In the genomic region with DNA sequence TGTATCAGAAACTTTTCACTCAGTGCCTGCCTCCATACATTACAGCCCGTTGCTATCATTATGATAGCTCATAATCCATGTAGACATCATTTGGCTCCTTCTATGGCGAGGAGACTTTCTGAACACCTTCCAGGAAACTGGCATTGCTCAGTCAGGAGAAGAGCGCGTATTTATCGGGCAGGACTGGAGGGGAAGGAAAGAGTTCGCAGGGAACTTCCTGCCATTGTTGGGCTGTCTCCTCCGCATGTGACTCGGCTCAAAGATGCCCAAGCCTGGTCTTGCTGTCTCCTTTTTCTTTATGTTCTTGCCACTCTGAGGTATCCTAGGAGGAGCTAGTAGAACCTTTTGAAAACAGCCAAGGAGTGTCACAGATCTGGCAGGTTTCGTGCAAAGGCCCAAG, we compare ENCODE assay signal across 17 cellular contexts.
A peak's percentile ranks its signal among the peaks of the same experiment; 100 is the strongest.
DNase-seq lines count a peak whose midpoint lies in the region; ATAC-seq, FAIRE-seq and TF ChIP-seq lines count a peak whose summit lies in the region.
"Had no signal": no experiment of that assay in that cellular context is flagged by ENCODE, and none has a peak within 500 bp of the region (broad histone marks: within the 10 kb centered on the region; RNA-seq: fewer than 3 reads in every experiment).

No MANE protein-coding gene starts in this region.

- no peak overlapping the region for H3K4me3 Mint-ChIP-seq in endothelial cell (ENCODE audit: unreplicated experiment)
- H3K4me3 Mint-ChIP-seq: CD14-positive monocyte; CD4-positive, alpha-beta memory T cell; H9 had no signal

- H3K9me3 ChIP-seq in spleen = no peaks in the 10 kb centered on the region
- H3K9me3 ChIP-seq in neuronal stem cell (replicated peaks in 1 of 2; ENCODE audit: control insufficient read depth in 2 of 2, insufficient read depth in 1 of 2, low read depth in 1 of 2, low read length in 2 of 2) = no peaks in the 10 kb centered on the region
- H3K9me3 ChIP-seq: BLaER1 had no signal

- H3K27me3 ChIP-seq in spleen (replicated peaks in 1 of 7) (no peaks in the 10 kb centered on the region), neuronal stem cell (ENCODE audit: control insufficient read depth in 3 of 3, insufficient read depth in 3 of 3, low read depth in 1 of 3, low read length in 3 of 3) (no peaks in the 10 kb centered on the region)
- H3K27me3 ChIP-seq: BLaER1 had no signal

- H4K91ac ChIP-seq in neuronal stem cell (ENCODE audit: low read depth, low read length, poor library complexity) = no peak overlapping the region

- H3K23ac ChIP-seq in neuronal stem cell (ENCODE audit: low read depth, low read length, poor library complexity) = no peak overlapping the region

- no peak overlapping the region for H2BK12ac ChIP-seq in neuronal stem cell (ENCODE audit: low read length)

- H2AFZ ChIP-seq in neuronal stem cell (ENCODE audit: low read length) = no peak overlapping the region

- in situ Hi-C loops in G401 (cut with HindIII; ENCODE audit: low sequenced_read_pairs) = no loop called here

- peaks cover 0 to 9% (median 0%) of the 10 kb centered on the region in 6 donors for H3K36me3 ChIP-seq in spleen
- H3K36me3 ChIP-seq in neuronal stem cell (replicated peaks in 1 of 2; ENCODE audit: control insufficient read depth in 2 of 2, insufficient read depth in 2 of 2, low read length in 2 of 2) = no peaks in the 10 kb centered on the region

- intact Hi-C loops in spleen (cut with DNase I; ENCODE audit: low total_unique reads) = no loop called here

- H3K4me3 ChIP-seq in spleen (no peak overlapping the region), neuronal stem cell (ENCODE audit: low read length in 2 of 2) (no peak overlapping the region)
- H3K4me3 ChIP-seq: BLaER1 had no signal

- H3K79me1 ChIP-seq in neuronal stem cell (ENCODE audit: low read depth, low read length) = peaks cover 2% of the 10 kb centered on the region

- no peak overlapping the region for H2AK5ac ChIP-seq in neuronal stem cell (ENCODE audit: low read depth, low read length)

- H4K8ac ChIP-seq in neuronal stem cell (ENCODE audit: low read depth, low read length) = no peak overlapping the region

- TF ChIP-seq CTCF in endothelial cell (IDR thresholded peaks at IDR 0.05; ENCODE audit: unreplicated experiment) (no peak), spleen (IDR thresholded peaks at IDR 0.05 in 8 of 11, conservative IDR thresholded peaks at IDR 0.05 in 3 of 11) (no peak)

- no peak overlapping the region for H2BK5ac ChIP-seq in neuronal stem cell (ENCODE audit: low read length)

- no peak for DNase-seq in GM12892 (ENCODE audit: insufficient read length)
- DNase-seq in endothelial cell (ENCODE audit: low spot score) = peak; percentile 48
- DNase-seq in lung microvascular endothelial cell (ENCODE audit: low read depth in 2 of 2) = peak; percentile 58 to 82
- DNase-seq in spleen = peak; percentile 27
- DNase-seq in neuronal stem cell (ENCODE audit: low spot score) = no peak
- DNase-seq in G401 (ENCODE audit: low spot score) = no peak
- no peak for DNase-seq in NCI-H146 (lab: John Stamatoyannopoulos, UW)
- DNase-seq: 8988T; CD4-positive, alpha-beta memory T cell; DMS153; DMS79; GF-D8; H9 had no signal

- peaks cover 6% of the 10 kb centered on the region for H3K27me3 Mint-ChIP-seq in endothelial cell (ENCODE audit: unreplicated experiment)
- H3K27me3 Mint-ChIP-seq: CD4-positive, alpha-beta memory T cell had no signal

- H3K9me3 Mint-ChIP-seq in endothelial cell (ENCODE audit: unreplicated experiment) = no peaks in the 10 kb centered on the region
- H3K9me3 Mint-ChIP-seq: CD4-positive, alpha-beta memory T cell; H9 had no signal

- H3K27ac ChIP-seq in spleen (no peak overlapping the region), neuronal stem cell (replicated peaks; ENCODE audit: low read length) (no peak overlapping the region)
- H3K27ac ChIP-seq: BLaER1 had no signal

- H3K36me3 Mint-ChIP-seq in endothelial cell (ENCODE audit: low read depth, unreplicated experiment) = peaks cover 14% of the 10 kb centered on the region
- H3K36me3 Mint-ChIP-seq: CD4-positive, alpha-beta memory T cell had no signal

- no peak overlapping the region for H2BK120ac ChIP-seq in neuronal stem cell (ENCODE audit: low read depth, low read length)

- ATAC-seq in HG02938 (IDR thresholded peaks at IDR 0.05; ENCODE audit: unreplicated experiment) = no peak

- no peak overlapping the region for H3K14ac ChIP-seq in neuronal stem cell (ENCODE audit: low read length)

- peak; percentile 9 for FAIRE-seq in GM12892 (lab: Jason Lieb, UNC)
- FAIRE-seq: H1 had no signal

- H3K9ac ChIP-seq in neuronal stem cell (ENCODE audit: low read depth, low read length, poor library complexity) = no peak overlapping the region
- H3K9ac ChIP-seq: BLaER1 had no signal

- peaks cover 7 to 32% (median 13%) of the 10 kb centered on the region in 6 donors for H3K4me1 ChIP-seq in spleen
- H3K4me1 ChIP-seq in neuronal stem cell (ENCODE audit: control insufficient read depth in 2 of 2, insufficient read depth in 1 of 2, low read depth in 1 of 2, low read length in 2 of 2) = peaks cover 0 to 2% of the 10 kb centered on the region in 2 donors

- peak overlapping the region; percentile 97 for H3K27ac Mint-ChIP-seq in endothelial cell (ENCODE audit: unreplicated experiment)
- H3K27ac Mint-ChIP-seq: CD14-positive monocyte; CD4-positive, alpha-beta memory T cell had no signal

- no peak for TF ChIP-seq POLR2A in GM12892 (IDR thresholded peaks at IDR 0.05; ENCODE audit: low read depth, low read length)
- no peak for TF ChIP-seq POLR2A in spleen (IDR thresholded peaks at IDR 0.05)

- H2BK15ac ChIP-seq in neuronal stem cell (ENCODE audit: low read length) = no peak overlapping the region

- 53 to 65% (median 59%) methylated on average over 9 of the region's 9 CpGs for WGBS in spleen, 5 donors
- WGBS in neuronal stem cell (ENCODE audit: extremely low coverage in 2 of 2, insufficient read length in 2 of 2, insufficient replicate concordance in 1 of 2), 2 donors = no CpG with 5 or more reads among the region's 9 CpGs

- H3K4ac ChIP-seq in neuronal stem cell (ENCODE audit: low read length) = no peak overlapping the region

- H3K4me1 Mint-ChIP-seq in endothelial cell (ENCODE audit: unreplicated experiment) = peaks cover 43% of the 10 kb centered on the region
- H3K4me1 Mint-ChIP-seq: CD4-positive, alpha-beta memory T cell had no signal

- no peak overlapping the region for H3K4me2 ChIP-seq in neuronal stem cell (ENCODE audit: insufficient read depth, low read length, poor library complexity, severe bottlenecking)
- H3K4me2 ChIP-seq: BLaER1 had no signal

- no peak overlapping the region for H3K18ac ChIP-seq in neuronal stem cell (ENCODE audit: low read length)

Comparison
In these comparisons a context has a peak if more than half of its experiments do, and no peak if none do; other contexts are left out.
1. DNase-seq: peak in endothelial cell (single experiment), lung microvascular endothelial cell (2 of 2) and spleen (single experiment); none in GM12892 (single experiment), neuronal stem cell (single experiment), G401 (single experiment) and NCI-H146 (single experiment).